ENCODE assay signal across 1 cellular context in genomic region chr7:21850531-21851285, GRCh38.
TF ChIP-seq lines count a peak whose summit lies in the region.

No MANE protein-coding gene starts in this region.

TF ChIP-seq in WTC11, 78 proteins besides CTCF, POLR2A, EP300 and RAD21 (continued from another document):
- TF ChIP-seq ATF2 (CRISPR knock-in tag; IDR thresholded peaks at IDR 0.05; ENCODE audit: borderline replicate concordance, low read depth): no peak
- TF ChIP-seq ZNF416 (CRISPR knock-in tag; IDR thresholded peaks at IDR 0.05): no peak
- no peak for TF ChIP-seq ZNF512 (CRISPR knock-in tag; IDR thresholded peaks at IDR 0.05; ENCODE audit: borderline replicate concordance)
- no peak for TF ChIP-seq NR1H2 (CRISPR knock-in tag; IDR thresholded peaks at IDR 0.05)
